Comparison of ENCODE assay signal across 1 cellular context in genomic region chr4:24260922-24261581, GRCh38.
TF ChIP-seq lines count a peak whose summit lies in the region.

No MANE protein-coding gene starts in this region.

TF ChIP-seq in WTC11, 78 proteins besides CTCF, POLR2A, EP300 and RAD21 (continued from another document):
- TF ChIP-seq, protein P1, sequence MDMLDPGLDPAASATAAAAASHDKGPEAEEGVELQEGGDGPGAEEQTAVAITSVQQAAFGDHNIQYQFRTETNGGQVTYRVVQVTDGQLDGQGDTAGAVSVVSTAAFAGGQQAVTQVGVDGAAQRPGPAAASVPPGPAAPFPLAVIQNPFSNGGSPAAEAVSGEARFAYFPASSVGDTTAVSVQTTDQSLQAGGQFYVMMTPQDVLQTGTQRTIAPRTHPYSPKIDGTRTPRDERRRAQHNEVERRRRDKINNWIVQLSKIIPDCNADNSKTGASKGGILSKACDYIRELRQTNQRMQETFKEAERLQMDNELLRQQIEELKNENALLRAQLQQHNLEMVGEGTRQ (CRISPR knock-in tag; IDR thresholded peaks at IDR 0.05), result no peak
- TF ChIP-seq, protein P2, sequence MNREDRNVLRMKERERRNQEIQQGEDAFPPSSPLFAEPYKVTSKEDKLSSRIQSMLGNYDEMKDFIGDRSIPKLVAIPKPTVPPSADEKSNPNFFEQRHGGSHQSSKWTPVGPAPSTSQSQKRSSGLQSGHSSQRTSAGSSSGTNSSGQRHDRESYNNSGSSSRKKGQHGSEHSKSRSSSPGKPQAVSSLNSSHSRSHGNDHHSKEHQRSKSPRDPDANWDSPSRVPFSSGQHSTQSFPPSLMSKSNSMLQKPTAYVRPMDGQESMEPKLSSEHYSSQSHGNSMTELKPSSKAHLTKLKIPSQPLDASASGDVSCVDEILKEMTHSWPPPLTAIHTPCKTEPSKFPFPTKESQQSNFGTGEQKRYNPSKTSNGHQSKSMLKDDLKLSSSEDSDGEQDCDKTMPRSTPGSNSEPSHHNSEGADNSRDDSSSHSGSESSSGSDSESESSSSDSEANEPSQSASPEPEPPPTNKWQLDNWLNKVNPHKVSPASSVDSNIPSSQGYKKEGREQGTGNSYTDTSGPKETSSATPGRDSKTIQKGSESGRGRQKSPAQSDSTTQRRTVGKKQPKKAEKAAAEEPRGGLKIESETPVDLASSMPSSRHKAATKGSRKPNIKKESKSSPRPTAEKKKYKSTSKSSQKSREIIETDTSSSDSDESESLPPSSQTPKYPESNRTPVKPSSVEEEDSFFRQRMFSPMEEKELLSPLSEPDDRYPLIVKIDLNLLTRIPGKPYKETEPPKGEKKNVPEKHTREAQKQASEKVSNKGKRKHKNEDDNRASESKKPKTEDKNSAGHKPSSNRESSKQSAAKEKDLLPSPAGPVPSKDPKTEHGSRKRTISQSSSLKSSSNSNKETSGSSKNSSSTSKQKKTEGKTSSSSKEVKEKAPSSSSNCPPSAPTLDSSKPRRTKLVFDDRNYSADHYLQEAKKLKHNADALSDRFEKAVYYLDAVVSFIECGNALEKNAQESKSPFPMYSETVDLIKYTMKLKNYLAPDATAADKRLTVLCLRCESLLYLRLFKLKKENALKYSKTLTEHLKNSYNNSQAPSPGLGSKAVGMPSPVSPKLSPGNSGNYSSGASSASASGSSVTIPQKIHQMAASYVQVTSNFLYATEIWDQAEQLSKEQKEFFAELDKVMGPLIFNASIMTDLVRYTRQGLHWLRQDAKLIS (CRISPR knock-in tag; IDR thresholded peaks at IDR 0.05; ENCODE audit: borderline replicate concordance), result no peak
- TF ChIP-seq ZNF138 (CRISPR knock-in tag; conservative IDR thresholded peaks at IDR 0.05), result no peak
- TF ChIP-seq MLX (CRISPR knock-in tag; IDR thresholded peaks at IDR 0.05), result no peak
- TF ChIP-seq E2F5 (CRISPR knock-in tag; IDR thresholded peaks at IDR 0.05), result no peak
- no peak for TF ChIP-seq FOXJ3 (CRISPR knock-in tag; IDR thresholded peaks at IDR 0.05; ENCODE audit: borderline replicate concordance)
